Comparison of ENCODE assay signal across 19 cellular contexts in the genomic region with DNA sequence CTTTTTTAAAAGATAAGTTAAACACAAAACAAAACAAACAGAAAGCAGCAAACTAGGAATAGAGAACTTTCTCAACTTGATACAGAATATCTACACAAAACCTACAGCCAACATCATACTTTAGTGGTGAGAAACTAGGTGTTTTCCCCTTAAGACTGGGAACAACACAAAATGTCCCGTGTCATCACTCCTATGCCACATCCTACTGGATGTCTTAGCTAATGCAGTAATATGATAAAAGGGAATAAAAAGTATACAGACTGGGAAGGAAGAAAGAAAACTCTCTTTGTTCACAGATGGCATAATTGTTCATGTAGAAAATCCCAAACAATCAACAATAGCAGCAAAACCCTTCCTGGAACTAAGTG.
"Had no signal": no experiment of that assay in that cellular context is flagged by ENCODE, and none has a peak within 500 bp of the region (broad histone marks: within the 10 kb centered on the region; RNA-seq: fewer than 3 reads in every experiment).

No MANE protein-coding gene starts in this region.

- DNase-seq: activated CD4-positive, alpha-beta T cell treated with anti-CD3 and anti-CD28 coated beads, Interleukin-2, amount 50 U/mL, for 4 hours; activated CD4-positive, CD25-positive, alpha-beta regulatory T cell; activated CD8-positive, alpha-beta memory T cell treated with anti-CD3 and anti-CD28 coated beads, Interleukin-2, amount 10 ng/mL, durations not matched to agents 7 days and 5 days; activated effector memory CD4-positive, alpha-beta T cell treated with anti-CD3 and anti-CD28 coated beads, Interleukin-2, amount 50 U/mL, for 16 hours; activated T-cell treated with anti-CD3 and anti-CD28 coated beads, Interleukin-2, amount 50 U/mL, for 24 hours; amniotic stem cell; body of pancreas; dermis blood vessel endothelial cell; endodermal cell; foreskin melanocyte; left ventricle myocardium superior; nephron progenitor cell; psoas muscle; right lobe of liver; stimulated activated CD4-positive, alpha-beta T cell treated with anti-CD3 and anti-CD28 coated beads, Interleukin-12 subunit alpha, Interleukin-12 subunit beta, amount 100 ng/mL, for 4 hours; stimulated activated CD4-positive, alpha-beta T cell treated with anti-CD3 and anti-CD28 coated beads, Interleukin-2, amount 100 ng/mL, for 48 hours; stimulated activated naive CD8-positive, alpha-beta T cell treated with anti-CD3 and anti-CD28 coated beads, Interleukin-15, Interleukin-2, amounts not matched to agents 100 U/mL and 50 U/mL, for 24 hours; testis had no signal

- H3K27me3 ChIP-seq: body of pancreas, esophagus muscularis mucosa, right lobe of liver, testis had no signal

- ATAC-seq: activated CD8-positive, alpha-beta memory T cell treated with anti-CD3 and anti-CD28 coated beads, Interleukin-2, amount 10 ng/mL, durations not matched to agents 7 days and 5 days; body of pancreas; left ventricle myocardium superior; psoas muscle; right lobe of liver; stimulated activated naive CD8-positive, alpha-beta T cell treated with anti-CD3 and anti-CD28 coated beads, Interleukin-15, Interleukin-2, amounts not matched to agents 100 U/mL and 50 U/mL, for 24 hours had no signal

- H3K4me3 ChIP-seq: body of pancreas, esophagus muscularis mucosa, psoas muscle, right lobe of liver, testis had no signal

- H3K36me3 ChIP-seq: esophagus muscularis mucosa, right lobe of liver had no signal
